29 cellular contexts compared by ENCODE assay signal in the genomic region with DNA sequence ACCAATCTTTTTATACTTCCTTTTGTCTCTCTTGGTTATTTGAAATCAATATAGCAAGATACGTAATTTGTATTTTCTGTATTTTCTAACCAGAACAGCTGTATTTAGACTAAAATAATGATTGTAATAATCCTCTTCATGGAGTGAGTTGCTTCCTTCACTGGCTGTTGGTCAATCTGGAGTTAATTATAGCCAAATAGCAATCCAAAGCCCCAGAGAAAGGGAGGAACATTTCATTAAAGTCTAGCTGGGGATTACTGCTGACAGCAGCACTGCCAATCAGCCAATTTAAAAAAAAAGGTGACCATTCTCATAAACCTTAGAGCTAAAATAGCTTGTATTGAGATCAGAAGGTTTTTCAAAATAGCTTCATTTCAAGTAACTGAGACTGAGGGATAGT.
"Had no signal": no experiment of that assay in that cellular context is flagged by ENCODE, and none has a peak within 500 bp of the region (broad histone marks: within the 10 kb centered on the region; RNA-seq: fewer than 3 reads in every experiment).

No MANE protein-coding gene starts in this region.

- H3K27me3 ChIP-seq: heart right ventricle, right atrium auricular region, testis, transverse colon had no signal

- H3K4me1 ChIP-seq: heart right ventricle, lower lobe of right lung, parathyroid adenoma, psoas muscle, right atrium auricular region, testis, transverse colon had no signal

- H3K27ac ChIP-seq: heart right ventricle, lower lobe of right lung, parathyroid adenoma, psoas muscle, right atrium auricular region, testis, transverse colon had no signal

- H3K36me3 Mint-ChIP-seq: activated CD4-positive, alpha-beta memory T cell treated with anti-CD3 and anti-CD28 coated beads for 36 hours; activated naive CD8-positive, alpha-beta T cell treated with anti-CD3 and anti-CD28 coated beads, Interleukin-2, amount 10 ng/mL, durations not matched to agents 7 days and 5 days had no signal

- H3K27me3 Mint-ChIP-seq: activated CD4-positive, alpha-beta memory T cell treated with anti-CD3 and anti-CD28 coated beads for 36 hours; activated CD4-positive, alpha-beta T cell treated with anti-CD3 and anti-CD28 coated beads, Interleukin-2, amount 10 ng/mL, durations not matched to agents 24 days and 14 days; activated naive CD8-positive, alpha-beta T cell treated with anti-CD3 and anti-CD28 coated beads, Interleukin-2, amount 10 ng/mL, durations not matched to agents 7 days and 5 days; effector memory CD8-positive, alpha-beta T cell; T-helper 17 cell had no signal

- H3K36me3 ChIP-seq: heart right ventricle, lower lobe of right lung, right atrium auricular region, transverse colon had no signal

- H3K27ac Mint-ChIP-seq: activated CD4-positive, alpha-beta memory T cell treated with anti-CD3 and anti-CD28 coated beads for 36 hours; activated CD4-positive, alpha-beta T cell treated with anti-CD3 and anti-CD28 coated beads, Interleukin-2, amount 10 ng/mL, durations not matched to agents 24 days and 14 days; activated naive CD4-positive, alpha-beta T cell treated with anti-CD3 and anti-CD28 coated beads for 36 hours; activated naive CD8-positive, alpha-beta T cell treated with anti-CD3 and anti-CD28 coated beads, Interleukin-2, amount 10 ng/mL, durations not matched to agents 7 days and 5 days; activated T-helper 1 cell treated with anti-CD3 and anti-CD28 coated beads, Interleukin-12 subunit alpha, Interleukin-12 subunit beta, Interleukin-2, Interleukin-4 antibody, amounts not matched to agents 30 ng/mL and 10 ng/mL and 1 ng/mL, durations not matched to agents 14 hours and 24 hours and 36 hours; effector memory CD8-positive, alpha-beta T cell; nephron progenitor cell; T-helper 17 cell had no signal

- DNase-seq: activated CD4-positive, alpha-beta memory T cell treated with anti-CD3 and anti-CD28 coated beads for 36 hours; activated CD4-positive, alpha-beta T cell treated with anti-CD3 and anti-CD28 coated beads, Interleukin-2, amount 10 ng/mL, durations not matched to agents 24 days and 14 days; activated CD4-positive, CD25-positive, alpha-beta regulatory T cell treated with anti-CD3 and anti-CD28 coated beads, Interleukin-2, amount 50 U/mL, for 72 hours; activated CD8-positive, alpha-beta memory T cell treated with anti-CD3 and anti-CD28 coated beads, Interleukin-2, amount 50 U/mL, for 4 hours; activated effector memory CD4-positive, alpha-beta T cell treated with anti-CD3 and anti-CD28 coated beads, Interleukin-2, amount 50 U/mL, for 16 hours; activated naive CD4-positive, alpha-beta T cell treated with anti-CD3 and anti-CD28 coated beads for 36 hours; activated naive CD8-positive, alpha-beta T cell treated with anti-CD3 and anti-CD28 coated beads, Interleukin-2, amount 10 ng/mL, durations not matched to agents 7 days and 5 days; activated T-cell treated with anti-CD3 and anti-CD28 coated beads, Interleukin-2, amount 50 U/mL, for 1 hour; amniotic stem cell; caudate nucleus; cortex of kidney; effector memory CD8-positive, alpha-beta T cell; erythroblast; foreskin melanocyte; heart right ventricle; lower lobe of right lung; mesenchymal stem cell; nephron progenitor cell; psoas muscle; stimulated activated CD4-positive, alpha-beta T cell treated with anti-CD3 and anti-CD28 coated beads, Interleukin-1b, Interleukin-23, amount 100 ng/mL, for 48 hours; stimulated activated naive CD4-positive, alpha-beta T cell; T-helper 17 cell; T1000; testis; transverse colon had no signal

- H3K9me3 ChIP-seq: heart right ventricle, lower lobe of right lung, psoas muscle, right atrium auricular region, testis, transverse colon had no signal

- H3K4me3 ChIP-seq: heart right ventricle, lower lobe of right lung, psoas muscle, right atrium auricular region, smooth muscle cell, testis, transverse colon had no signal

- H3K4me1 Mint-ChIP-seq: activated CD4-positive, alpha-beta T cell treated with anti-CD3 and anti-CD28 coated beads, Interleukin-2, amount 10 ng/mL, durations not matched to agents 24 days and 14 days; activated naive CD8-positive, alpha-beta T cell treated with anti-CD3 and anti-CD28 coated beads, Interleukin-2, amount 10 ng/mL, durations not matched to agents 7 days and 5 days; T-helper 17 cell had no signal

- ATAC-seq: effector memory CD8-positive, alpha-beta T cell; heart right ventricle; lower lobe of right lung; psoas muscle; T-helper 17 cell had no signal

- H3K4me3 Mint-ChIP-seq: activated CD4-positive, alpha-beta memory T cell treated with anti-CD3 and anti-CD28 coated beads for 36 hours; activated CD4-positive, alpha-beta T cell treated with anti-CD3 and anti-CD28 coated beads, Interleukin-2, amount 10 ng/mL, durations not matched to agents 24 days and 14 days; activated naive CD4-positive, alpha-beta T cell treated with anti-CD3 and anti-CD28 coated beads for 36 hours; activated naive CD8-positive, alpha-beta T cell treated with anti-CD3 and anti-CD28 coated beads, Interleukin-2, amount 10 ng/mL, durations not matched to agents 7 days and 5 days; activated T-helper 1 cell treated with anti-CD3 and anti-CD28 coated beads, Interleukin-12 subunit alpha, Interleukin-12 subunit beta, Interleukin-2, Interleukin-4 antibody, amounts not matched to agents 30 ng/mL and 10 ng/mL and 1 ng/mL, durations not matched to agents 14 hours and 24 hours and 36 hours; effector memory CD8-positive, alpha-beta T cell; nephron progenitor cell; T-helper 17 cell had no signal
